13 cellular contexts compared by ENCODE assay signal in the genomic region with DNA sequence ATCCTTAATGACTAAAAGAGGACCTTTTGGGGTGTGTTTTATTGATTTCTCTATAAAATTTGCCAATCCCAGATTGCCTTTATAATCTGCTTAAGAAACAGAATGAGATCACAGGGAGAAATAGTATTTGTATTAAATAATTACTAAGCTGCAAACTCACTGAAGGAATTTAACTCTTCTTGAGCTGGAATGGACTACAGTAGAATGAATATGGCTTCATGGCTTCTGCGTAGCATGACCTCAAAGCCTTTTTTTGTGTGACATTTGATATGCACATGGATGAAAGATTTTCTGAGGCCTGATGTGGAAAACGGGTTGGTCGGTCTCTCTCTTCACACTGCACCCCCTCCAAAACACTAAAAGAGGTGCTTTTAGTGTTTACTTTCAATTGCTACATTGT.
"Had no signal": no experiment of that assay in that cellular context is flagged by ENCODE, and none has a peak within 500 bp of the region (broad histone marks: within the 10 kb centered on the region; RNA-seq: fewer than 3 reads in every experiment).

No MANE protein-coding gene starts in this region.

- H3K36me3 ChIP-seq: cardiac muscle cell, esophagus squamous epithelium, suprapubic skin had no signal

- H3K9me3 ChIP-seq: esophagus squamous epithelium, heart right ventricle, suprapubic skin, upper lobe of left lung had no signal

- ATAC-seq: T-cell had no signal

- H3K27me3 ChIP-seq: cardiac muscle cell, esophagus squamous epithelium, heart right ventricle, suprapubic skin, upper lobe of left lung had no signal

- DNase-seq: activated CD4-positive, alpha-beta memory T cell treated with anti-CD3 and anti-CD28 coated beads, Interleukin-2, amount 10 ng/mL, durations not matched to agents 7 days and 5 days; activated CD8-positive, alpha-beta memory T cell treated with anti-CD3 and anti-CD28 coated beads, Interleukin-2, amount 50 U/mL, for 4 hours; activated naive CD8-positive, alpha-beta T cell treated with anti-CD3 and anti-CD28 coated beads, Interleukin-2, amount 10 ng/mL, durations not matched to agents 7 days and 5 days; aorta; esophagus squamous epithelium; heart right ventricle; naive B cell; stimulated activated naive CD4-positive, alpha-beta T cell treated with Interleukin-2 at 50 U/mL for 16 hours; T-cell; T1000; upper lobe of left lung had no signal

- H3K4me3 ChIP-seq: cardiac muscle cell, esophagus squamous epithelium, heart right ventricle, suprapubic skin, upper lobe of left lung had no signal

- H3K27ac ChIP-seq: esophagus squamous epithelium, suprapubic skin had no signal
